ENCODE assay signal across 8 cellular contexts in the genomic region with DNA sequence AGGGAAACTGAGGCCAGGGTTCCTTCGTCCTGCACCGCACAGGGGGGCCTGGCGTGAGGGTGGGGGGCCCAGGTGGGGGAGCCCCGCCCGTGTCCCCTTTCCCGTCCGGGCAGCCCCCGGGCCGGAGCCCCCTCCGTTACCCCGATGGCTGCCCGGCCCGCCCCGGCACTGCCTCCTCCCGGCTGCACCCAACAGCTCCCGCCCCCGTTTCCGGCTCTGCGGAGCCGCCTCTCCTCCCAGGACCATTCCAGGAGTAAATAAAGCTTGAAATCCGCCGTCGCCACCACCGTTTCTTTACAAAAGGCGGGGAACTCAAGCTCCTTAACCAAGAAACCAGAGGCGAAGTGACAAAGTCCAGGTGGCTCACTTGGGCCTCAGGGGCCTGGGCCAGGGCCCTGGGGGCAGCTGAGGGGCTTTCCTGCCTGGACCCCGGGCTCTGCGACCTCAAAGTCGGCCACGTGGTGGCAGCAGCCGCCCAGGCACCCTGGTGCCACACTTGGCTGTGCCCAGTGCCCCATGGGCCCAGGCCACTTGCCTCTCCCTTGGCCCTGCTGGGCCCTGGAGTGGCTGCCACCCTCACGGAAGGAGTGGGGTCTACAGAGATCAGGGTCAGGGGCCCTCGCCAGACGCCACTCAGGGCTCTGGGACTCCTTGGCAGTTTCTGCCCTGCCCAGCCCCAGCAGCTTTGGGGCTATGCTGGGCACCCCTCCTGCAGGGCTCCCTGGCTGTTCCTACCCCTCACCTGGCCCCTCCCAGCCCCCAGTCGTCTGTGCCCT. TPM values are rescaled to one million over a fixed set of nuclear protein-coding genes. Genes with fewer than 3 reads are reported as not detected.
DNase-seq lines count a peak whose midpoint lies in the region; ATAC-seq and TF ChIP-seq lines count a peak whose summit lies in the region.

No MANE protein-coding gene starts in this region.

- peak overlapping the region; percentile 79 to 82 (median 81) for H3K4me3 Mint-ChIP-seq in T-cell

- ATAC-seq in HG02588 (IDR thresholded peaks at IDR 0.05; ENCODE audit: unreplicated experiment) (peak; percentile 51), T-cell (replicated peaks in 1 of 4) (peak; percentile 80 to 84 (median 82)), left ventricle myocardium superior (peak; percentile 80), psoas muscle (peak; percentile 79 to 84 (median 82))

- TF ChIP-seq POLR2A in GM10847 (IDR thresholded peaks at IDR 0.05; ENCODE audit: extremely low read depth, insufficient read length) = peak; percentile 10
- TF ChIP-seq POLR2A in uterus (IDR thresholded peaks at IDR 0.05) = peak; percentile 26 to 28

- peak overlapping the region; percentile 86 to 91 for H3K27ac Mint-ChIP-seq in T-cell

- H3K36me3 Mint-ChIP-seq in T-cell = no peaks in the 10 kb centered on the region

- peaks cover 0 to 2% of the 10 kb centered on the region in 2 donors for H3K36me3 ChIP-seq in psoas muscle (ENCODE audit: insufficient read depth in 1 of 2, low read depth in 1 of 2)
- H3K36me3 ChIP-seq in uterus = no peaks in the 10 kb centered on the region

- H3K9me3 ChIP-seq in psoas muscle (no peaks in the 10 kb centered on the region), uterus (no peaks in the 10 kb centered on the region)

- WGBS in psoas muscle, 3 donors = 1 to 2% (median 2%) methylated on average over 21 to 35 of the region's 35 CpGs

- no peaks in the 10 kb centered on the region for H3K27me3 ChIP-seq in psoas muscle (ENCODE audit: insufficient read depth in 3 of 3, low read length in 2 of 3)
- H3K27me3 ChIP-seq in uterus = no peaks in the 10 kb centered on the region

- H3K27ac ChIP-seq in psoas muscle = peak overlapping the region; percentile 93
- H3K27ac ChIP-seq in uterus = peak overlapping the region; percentile 94 to 96

- DNase-seq in NCI-H1092 (lab: John Stamatoyannopoulos, UW) (peak; percentile 31), T-cell (peak; percentile 76 to 94 (median 84)), amniotic epithelial cell (ENCODE audit: low read depth) (peak; percentile 76), left ventricle myocardium superior (peak; percentile 95), psoas muscle (peak; percentile 89 to 95), uterus (peak; percentile 90 to 91)

- POLR2A ChIA-PET in T-cell (lab: Charles Lee) = interaction anchor here (0.7 to 1.0 kb wide), 4 partner anchors 36 to 196 kb away, joined by 3 to 4 read pairs (median 4); a partner anchor contains a TSS

- TF ChIP-seq CTCF in psoas muscle (IDR thresholded peaks at IDR 0.05) (peak; percentile 92), uterus (IDR thresholded peaks at IDR 0.05) (peak; percentile 97 to 99 (median 99))

- peaks cover 28 to 39% (median 38%) of the 10 kb centered on the region in 3 donors for H3K4me1 Mint-ChIP-seq in T-cell

- intact Hi-C loops in left ventricle myocardium superior (cut with micrococcal nuclease) = loop anchor here (5.0 kb wide), 1 partner anchor 187 kb away; no protein-coding TSS in a partner anchor
- intact Hi-C loops in psoas muscle (cut with DNase I) = loop anchor here (1.0 to 5.0 kb wide), 4 partner anchors 117 to 337 kb away; a partner anchor contains a TSS
- intact Hi-C loops in uterus (cut with DNase I; ENCODE audit: low total_unique reads) = loop anchor here (2.0 kb wide), 1 partner anchor 186 kb away; no protein-coding TSS in a partner anchor

- peaks cover 53% of the 10 kb centered on the region for H3K4me1 ChIP-seq in psoas muscle
- H3K4me1 ChIP-seq in uterus = peaks cover 0 to 29% of the 10 kb centered on the region in 2 donors

- H3K27me3 Mint-ChIP-seq in T-cell = no peaks in the 10 kb centered on the region

- no peaks in the 10 kb centered on the region for H3K9me3 Mint-ChIP-seq in T-cell

- CTCF ChIA-PET in T-cell (lab: Charles Lee) = interaction anchor here (0.5 to 1.8 kb wide), 23 partner anchors 9 to 353 kb away, joined by 3 to 32 read pairs (median 3); a partner anchor contains a TSS

- H3K4me3 ChIP-seq in psoas muscle (peak overlapping the region; percentile 84), uterus (peak overlapping the region; percentile 67 to 69)

RNA-seq across cellular contexts. Expression of a gene that starts 0.5 kb away (rescaled TPM):
- total RNA-seq in T-cell = 10 to 100 TPM; 52.9 to 74.8 (median 68.2) TPM
- 38.4 TPM for total RNA-seq in left ventricle myocardium superior
- 10 to 100 TPM; 17.8 to 26.3 (median 19.4) TPM for total RNA-seq in psoas muscle
- polyA plus RNA-seq in psoas muscle = 10 to 100 TPM; 22.1 to 48.1 (median 28.2) TPM
- 10 to 100 TPM in 2 of 4 donors, 1 to 10 TPM in 2; 1.5 to 68.5 (median 15.4) TPM for total RNA-seq in uterus

RNA-seq across cellular contexts. Expression of a gene that starts 33.0 kb away (rescaled TPM):
- total RNA-seq in T-cell (100 to 1,000 TPM; 137 to 299 (median 157) TPM), left ventricle myocardium superior (35.3 TPM), psoas muscle (10 to 100 TPM; 21.4 to 32.1 (median 30.3) TPM), uterus (100 to 1,000 TPM in 1 of 4 donors, 10 to 100 TPM in 3; 22.8 to 148 (median 34.9) TPM)
- polyA plus RNA-seq in psoas muscle = 10 to 100 TPM in 2 of 3 donors, 1 to 10 TPM in 1; 7.7 to 20.9 (median 18.3) TPM

Comparison
In these comparisons a context has a peak if more than half of its experiments do, and no peak if none do; other contexts are left out.
1. Peak in every context shown above with its lines: DNase-seq, ATAC-seq, H3K4me3 ChIP-seq and H3K27ac ChIP-seq.
2. DNase-seq: peak in every context shown above with its lines; median percentile 95 in left ventricle myocardium superior; 92 in psoas muscle; 90 in uterus; 84 in T-cell; 76 in amniotic epithelial cell; 31 in NCI-H1092.